15 cellular contexts compared by ENCODE assay signal in the genomic region with DNA sequence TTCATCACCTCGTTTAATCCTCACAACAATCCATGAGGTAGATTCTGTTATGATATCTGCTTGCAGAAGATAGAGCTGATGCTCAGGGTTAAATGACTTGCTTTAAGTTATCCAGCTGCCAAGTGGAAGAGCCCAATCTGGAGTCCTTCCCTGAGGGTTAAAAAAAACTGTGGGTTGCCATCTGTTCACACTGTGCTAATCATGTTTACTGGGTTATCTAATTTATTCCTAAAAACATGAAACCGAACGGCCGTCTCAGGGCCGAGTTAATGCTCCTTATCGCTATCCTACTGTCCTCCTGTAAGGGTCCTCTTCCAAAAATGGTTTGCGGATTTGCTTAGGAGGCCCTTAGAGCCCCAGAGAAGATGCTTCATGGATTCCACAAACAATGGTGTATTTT.
"Had no signal": no experiment of that assay in that cellular context is flagged by ENCODE, and none has a peak within 500 bp of the region (broad histone marks: within the 10 kb centered on the region; RNA-seq: fewer than 3 reads in every experiment).

No MANE protein-coding gene starts in this region.

- H3K4me3 Mint-ChIP-seq: natural killer cell; T-helper 1 cell treated with Interleukin-12 subunit alpha and Interleukin-12 subunit beta and Interleukin-4 antibody, amounts not matched to agents 30 μg/mL and 1 μg/mL, for 36 hours had no signal

- H3K27ac Mint-ChIP-seq: activated naive CD4-positive, alpha-beta T cell treated with anti-CD3 and anti-CD28 coated beads, Interleukin-2, amount 50 U/mL, for 72 hours; natural killer cell; T-helper 1 cell treated with Interleukin-12 subunit alpha and Interleukin-12 subunit beta and Interleukin-4 antibody, amounts not matched to agents 30 μg/mL and 1 μg/mL, for 36 hours had no signal

- H3K36me3 ChIP-seq: brain microvascular endothelial cell had no signal

- H3K27ac ChIP-seq: brain microvascular endothelial cell had no signal

- H3K27me3 ChIP-seq: brain microvascular endothelial cell had no signal

- H3K36me3 Mint-ChIP-seq: natural killer cell had no signal

- H3K4me3 ChIP-seq: lung had no signal

- DNase-seq: activated CD4-positive, alpha-beta T cell treated with anti-CD3 and anti-CD28 coated beads, Interleukin-2, amount 50 U/mL, for 1 hour; activated effector memory CD4-positive, alpha-beta T cell treated with Interleukin-2 at 50 U/mL for 16 hours; activated T-cell treated with anti-CD3 and anti-CD28 coated beads, Interleukin-2, amount 50 U/mL, for 1 hour; amygdala; brain microvascular endothelial cell; hypothalamus; natural killer cell; stimulated activated CD4-positive, alpha-beta T cell treated with anti-CD3 and anti-CD28 coated beads, Interleukin-12 subunit alpha, Interleukin-12 subunit beta, amount 100 ng/mL, for 4 hours; stimulated activated naive CD4-positive, alpha-beta T cell; substantia nigra; trophoblast cell had no signal

- H3K4me1 Mint-ChIP-seq: natural killer cell had no signal

- ATAC-seq: activated naive CD4-positive, alpha-beta T cell treated with anti-CD3 and anti-CD28 coated beads, Interleukin-2, amount 50 U/mL, for 72 hours; natural killer cell; sciatic nerve had no signal
